Comparison of ENCODE assay signal across 8 cellular contexts in the genomic region with DNA sequence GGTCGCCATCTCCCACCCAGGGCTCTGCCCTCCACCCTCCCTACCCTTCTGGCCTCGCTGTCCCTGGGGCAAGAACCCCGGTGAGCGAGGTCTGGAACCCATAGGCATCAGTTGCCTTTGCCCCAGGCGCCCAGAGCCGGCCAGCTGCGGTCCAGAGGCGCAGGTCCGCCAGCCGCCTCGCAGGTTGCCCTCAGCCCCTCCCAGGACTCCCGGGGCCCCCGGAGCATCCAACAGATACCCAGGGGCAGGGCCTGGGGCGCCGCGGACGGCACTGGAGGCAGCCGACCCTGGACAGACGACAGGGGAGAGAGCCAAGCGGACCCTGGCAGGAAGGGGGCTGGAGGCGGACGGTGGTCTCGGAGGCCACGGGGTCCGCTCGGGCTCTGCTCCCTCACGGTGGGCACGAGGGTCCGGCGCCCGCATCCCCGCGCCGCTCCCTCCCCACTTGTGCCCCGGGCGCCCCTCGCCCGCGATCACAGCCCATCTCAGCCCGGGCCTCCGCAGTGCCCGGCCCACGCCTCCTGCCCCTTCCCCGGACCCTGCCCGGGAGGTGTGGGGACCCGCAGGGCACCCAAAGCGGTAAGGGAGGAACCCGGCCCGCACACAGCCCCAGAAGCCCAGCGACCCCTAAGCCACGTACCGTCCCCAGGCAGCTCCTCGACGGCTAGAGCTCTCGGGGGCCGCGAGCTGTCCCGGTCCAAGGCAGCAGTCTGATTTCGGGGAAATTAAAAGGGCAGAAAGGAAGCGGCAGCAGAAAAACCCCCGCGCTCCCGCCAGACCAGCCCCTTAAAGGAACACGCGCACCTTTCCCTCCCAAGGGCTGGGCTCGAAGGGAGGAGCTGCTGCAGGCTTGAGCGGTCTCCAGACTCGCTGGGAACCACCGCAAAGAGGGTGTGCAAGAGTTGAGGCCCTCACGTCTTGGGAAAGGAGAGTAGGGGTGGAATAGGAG. TPM values are rescaled to one million over a fixed set of nuclear protein-coding genes. Genes with fewer than 3 reads are reported as not detected.
DNase-seq lines count a peak whose midpoint lies in the region; ATAC-seq and TF ChIP-seq lines count a peak whose summit lies in the region.

A gene with protein sequence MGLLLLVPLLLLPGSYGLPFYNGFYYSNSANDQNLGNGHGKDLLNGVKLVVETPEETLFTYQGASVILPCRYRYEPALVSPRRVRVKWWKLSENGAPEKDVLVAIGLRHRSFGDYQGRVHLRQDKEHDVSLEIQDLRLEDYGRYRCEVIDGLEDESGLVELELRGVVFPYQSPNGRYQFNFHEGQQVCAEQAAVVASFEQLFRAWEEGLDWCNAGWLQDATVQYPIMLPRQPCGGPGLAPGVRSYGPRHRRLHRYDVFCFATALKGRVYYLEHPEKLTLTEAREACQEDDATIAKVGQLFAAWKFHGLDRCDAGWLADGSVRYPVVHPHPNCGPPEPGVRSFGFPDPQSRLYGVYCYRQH (minus strand): TSS at position 726 of the 949 bp plus-strand sequence. CDS start 8,246 bp downstream, outside the sequence.

- no peaks in the 10 kb centered on the region for H3K9me3 ChIP-seq in mucosa of rectum (ENCODE audit: control insufficient read depth in 2 of 2, low read length in 2 of 2)

- H3K27me3 Mint-ChIP-seq in stimulated activated naive B cell treated with anti-CD40 and anti-IgM and Interleukin-4, amounts not matched to agents 10 μg/mL and 1 μg/mL and 100 μg/mL, for 72 hours: peaks cover 4 to 27% of the 10 kb centered on the region in 2 donors

- H3K27ac ChIP-seq in dorsolateral prefrontal cortex: peak within 1 kb of the TSS in 3 of 59 donors; percentile 18 to 35 (median 26)
- no peak within 1 kb of the TSS for H3K27ac ChIP-seq in mucosa of rectum (ENCODE audit: low read depth in 2 of 2, low read length in 2 of 2)

- peaks cover 7 to 17% of the 10 kb centered on the region in 2 donors for H3K4me1 ChIP-seq in mucosa of rectum (ENCODE audit: control insufficient read depth in 2 of 2, insufficient read depth in 2 of 2, low read length in 2 of 2)

- in situ Hi-C loops in GM13976 (cut with MboI; ENCODE audit: low sequenced_read_pairs, unreplicated experiment): no loop called here

- no peaks in the 10 kb centered on the region for H3K36me3 ChIP-seq in mucosa of rectum (ENCODE audit: control insufficient read depth in 2 of 2, insufficient read depth in 2 of 2, low read length in 2 of 2)

- H3K9ac ChIP-seq in mucosa of rectum (ENCODE audit: low read depth in 1 of 2, low read length in 2 of 2): peak within 1 kb of the TSS; percentile 24 to 29

- H3K9me3 Mint-ChIP-seq in stimulated activated naive B cell treated with anti-CD40 and anti-IgM and Interleukin-4, amounts not matched to agents 10 μg/mL and 1 μg/mL and 100 μg/mL, for 72 hours: no peaks in the 10 kb centered on the region

- peak within 1 kb of the TSS in 54 of 59 donors; percentile 13 to 62 (median 42) for H3K4me3 ChIP-seq in dorsolateral prefrontal cortex
- peak within 1 kb of the TSS; percentile 53 to 61 for H3K4me3 ChIP-seq in mucosa of rectum (ENCODE audit: low read length in 2 of 2)

- peaks cover 12 to 33% of the 10 kb centered on the region in 2 donors for H3K4me1 Mint-ChIP-seq in stimulated activated naive B cell treated with anti-CD40 and anti-IgM and Interleukin-4, amounts not matched to agents 10 μg/mL and 1 μg/mL and 100 μg/mL, for 72 hours

- ATAC-seq in HG03521 (IDR thresholded peaks at IDR 0.05; ENCODE audit: unreplicated experiment): peak; percentile 54
- ATAC-seq in stimulated activated naive B cell treated with anti-CD40 and anti-IgM and Interleukin-4, amounts not matched to agents 10 μg/mL and 1 μg/mL and 100 μg/mL, for 72 hours (replicated peaks): peak; percentile 68 to 70
- no peak for ATAC-seq in HG03439 (IDR thresholded peaks at IDR 0.05; ENCODE audit: unreplicated experiment)
- ATAC-seq in GM21526 (IDR thresholded peaks at IDR 0.05; ENCODE audit: low FRiP score, unreplicated experiment): no peak

- H3K27ac Mint-ChIP-seq in stimulated activated naive B cell treated with anti-CD40 and anti-IgM and Interleukin-4, amounts not matched to agents 10 μg/mL and 1 μg/mL and 100 μg/mL, for 72 hours: peak within 1 kb of the TSS; percentile 5

- no peak for TF ChIP-seq CTCF in GM13976 (IDR thresholded peaks at IDR 0.05; ENCODE audit: borderline replicate concordance, control extremely low read depth, extremely low read depth, insufficient read depth, missing control alignments)
- TF ChIP-seq CTCF in dorsolateral prefrontal cortex (IDR thresholded peaks at IDR 0.05 in 54 of 56, conservative IDR thresholded peaks at IDR 0.05 in 2 of 56; ENCODE audit: low read depth in 1 of 56, partially characterized antibody in 56 of 56): no peak

- DNase-seq in GM13976 (ENCODE audit: low spot score) (peak; percentile 77), dorsolateral prefrontal cortex (no peak)
- DNase-seq in activated CD4-positive, alpha-beta T cell treated with anti-CD3 and anti-CD28 coated beads for 4 hours: peak; percentile 61 to 73
- peak; percentile 23 for DNase-seq in stimulated activated naive B cell treated with anti-CD40 and anti-IgM and Interleukin-4, amounts not matched to agents 10 μg/mL and 1 μg/mL and 100 μg/mL, for 72 hours

- no peaks in the 10 kb centered on the region for H3K36me3 Mint-ChIP-seq in stimulated activated naive B cell treated with anti-CD40 and anti-IgM and Interleukin-4, amounts not matched to agents 10 μg/mL and 1 μg/mL and 100 μg/mL, for 72 hours

- peaks cover 0 to 50% (median 29%) of the 10 kb centered on the region in 45 donors for H3K27me3 ChIP-seq in dorsolateral prefrontal cortex
- peaks cover 6% of the 10 kb centered on the region in 2 donors for H3K27me3 ChIP-seq in mucosa of rectum (ENCODE audit: control insufficient read depth in 2 of 2, insufficient read depth in 2 of 2, low read length in 2 of 2)

- intact Hi-C loops in dorsolateral prefrontal cortex (cut with DNase I): loop anchor here in 1 of 2 donors (10.0 kb wide), 1 partner anchor 270 kb away; the partner anchor contains the start of gene AEN

- H3K4me3 Mint-ChIP-seq in stimulated activated naive B cell treated with anti-CD40 and anti-IgM and Interleukin-4, amounts not matched to agents 10 μg/mL and 1 μg/mL and 100 μg/mL, for 72 hours: peak within 1 kb of the TSS; percentile 78 to 85

RNA-seq across cellular contexts. Expression of the gene that starts here (rescaled TPM):
- total RNA-seq in dorsolateral prefrontal cortex: 10 to 100 TPM in 2 of 120 experiments, 1 to 10 TPM in 115, under 1 TPM in 3; 0.44 to 13.0 (median 3.2) TPM

Comparison
In these comparisons a context has a peak if more than half of its experiments do, and no peak if none do; other contexts are left out.
1. DNase-seq: peak in GM13976 (single experiment), activated CD4-positive, alpha-beta T cell treated with anti-CD3 and anti-CD28 coated beads for 4 hours (2 of 2) and stimulated activated naive B cell treated with anti-CD40 and anti-IgM and Interleukin-4, amounts not matched to agents 10 μg/mL and 1 μg/mL and 100 μg/mL, for 72 hours (single experiment); none in dorsolateral prefrontal cortex (0 of 10).
2. ATAC-seq: peak in HG03521 (single experiment) and stimulated activated naive B cell treated with anti-CD40 and anti-IgM and Interleukin-4, amounts not matched to agents 10 μg/mL and 1 μg/mL and 100 μg/mL, for 72 hours (2 of 2); none in HG03439 (single experiment) and GM21526 (single experiment).